Comparison of ENCODE assay signal across 27 cellular contexts in the genomic region with DNA sequence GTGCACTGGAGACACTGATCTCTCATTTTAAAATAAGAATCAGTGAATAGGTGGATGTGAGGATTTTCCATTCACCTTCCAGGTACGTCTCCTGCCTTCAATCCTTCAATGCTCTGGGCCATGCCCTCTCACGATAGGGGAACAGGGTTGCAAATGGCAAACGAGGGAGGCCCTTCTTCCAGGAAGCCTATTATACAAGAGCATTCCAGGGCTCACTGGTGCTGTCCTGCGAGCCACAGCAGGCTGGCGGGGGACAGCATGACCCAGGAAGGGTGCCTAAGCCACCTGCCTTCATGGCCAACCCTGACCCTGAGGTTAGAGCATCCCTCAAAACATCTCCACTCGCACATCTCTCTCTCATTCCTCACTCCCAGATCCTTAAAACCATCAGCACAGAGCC. TPM values are rescaled to one million over a fixed set of nuclear protein-coding genes. Genes with fewer than 3 reads are reported as not detected.
DNase-seq lines count a peak whose midpoint lies in the region; ATAC-seq, FAIRE-seq and TF ChIP-seq lines count a peak whose summit lies in the region.
"Had no signal": no experiment of that assay in that cellular context is flagged by ENCODE, and none has a peak within 500 bp of the region (broad histone marks: within the 10 kb centered on the region; RNA-seq: fewer than 3 reads in every experiment).

No MANE protein-coding gene starts in this region.

- no peak overlapping the region for H3T11ph ChIP-seq in H9 (ENCODE audit: low read length)

- H2BK120ac ChIP-seq in H9 (ENCODE audit: low read depth, low read length, poor library complexity, severe bottlenecking) = no peak overlapping the region

- no peaks in the 10 kb centered on the region for H3K79me1 ChIP-seq in H9 (ENCODE audit: insufficient read depth, low read depth, low read length, poor library complexity, severe bottlenecking)

- no peak overlapping the region for H2BK20ac ChIP-seq in H9 (ENCODE audit: low read depth, low read length, poor library complexity, severe bottlenecking)

- H3K4me2 ChIP-seq in A549 (peak overlapping the region; percentile 79; the same call in 2 of the 3 replicates), H9 (ENCODE audit: insufficient read depth, insufficient read length, low read length) (no peak overlapping the region)

- H3K27ac Mint-ChIP-seq in progenitor cell of endocrine pancreas = peak overlapping the region; percentile 43
- H3K27ac Mint-ChIP-seq in H9 = no peak overlapping the region
- H3K27ac Mint-ChIP-seq: activated CD4-positive, alpha-beta memory T cell treated with anti-CD3 and anti-CD28 coated beads, Interleukin-2, amount 10 ng/mL, durations not matched to agents 7 days and 5 days; activated naive CD8-positive, alpha-beta T cell treated with anti-CD3 and anti-CD28 coated beads, Interleukin-2, amount 50 U/mL, for 24 hours; activated T-helper 2 cell treated with anti-CD3 and anti-CD28 coated beads, Interferon-gamma antibody, Interleukin-2, Interleukin-4, amounts not matched to agents 10 μg/mL and 5 μg/mL and 100 μg/mL, durations not matched to agents 14 hours and 24 hours and 36 hours; T-helper 1 cell treated with Interleukin-12 subunit alpha and Interleukin-12 subunit beta and Interleukin-4 antibody, amounts not matched to agents 30 μg/mL and 1 μg/mL, for 36 hours had no signal

- 97% methylated on average over 6 of the region's 6 CpGs for WGBS in A549 (ENCODE audit: missing lambda C conversion rate)
- WGBS in H9 (ENCODE audit: extremely low coverage, insufficient read length, low lambda C conversion rate) = no CpG with 5 or more reads among the region's 6 CpGs

- H2AK5ac ChIP-seq in H9 (ENCODE audit: insufficient read length, low read length) = no peak overlapping the region

- no peaks in the 10 kb centered on the region for H3K79me2 ChIP-seq in H9 (ENCODE audit: insufficient read depth, low read length)

- no peak overlapping the region for H4K5ac ChIP-seq in H9 (ENCODE audit: insufficient read length, low read depth, low read length)

- no peak for ATAC-seq in A549
- ATAC-seq: activated naive CD8-positive, alpha-beta T cell treated with anti-CD3 and anti-CD28 coated beads, Interleukin-2, amount 50 U/mL, for 24 hours; lower lobe of right lung; mucosa of descending colon had no signal

- no peak overlapping the region for H3K9ac ChIP-seq in H9 (ENCODE audit: extremely low read depth, insufficient read length, low read length)
- H3K9ac ChIP-seq: BLaER1 treated with 17β-estradiol and CSF1 and Interleukin-3, amounts not matched to agents 10 nM and 100 nM had no signal

- H2AFZ ChIP-seq in H9 (ENCODE audit: low read length) = no peak overlapping the region

- H3K18ac ChIP-seq in H9 (ENCODE audit: insufficient read length, low read depth, low read length) = no peak overlapping the region

- H3K27ac ChIP-seq in A549 (peak overlapping the region; percentile 82 to 89), HEK293 (ENCODE audit: extremely low read depth, low read depth, low read length) (no peak overlapping the region), H9 (ENCODE audit: insufficient read length, low read depth, low read length) (no peak overlapping the region)
- H3K27ac ChIP-seq: BLaER1 treated with 17β-estradiol and CSF1 and Interleukin-3, amounts not matched to agents 10 nM and 100 nM; lower lobe of right lung; neutrophil; psoas muscle had no signal

- H3K9me3 Mint-ChIP-seq in progenitor cell of endocrine pancreas (ENCODE audit: low read depth) (no peaks in the 10 kb centered on the region), H9 (peaks cover 0 to 2% of the 10 kb centered on the region in 2 experiments; a peak in 3 of 5 replicates)
- H3K9me3 Mint-ChIP-seq: activated CD4-positive, alpha-beta memory T cell treated with anti-CD3 and anti-CD28 coated beads, Interleukin-2, amount 10 ng/mL, durations not matched to agents 7 days and 5 days; activated naive CD8-positive, alpha-beta T cell treated with anti-CD3 and anti-CD28 coated beads, Interleukin-2, amount 50 U/mL, for 24 hours; activated T-helper 2 cell treated with anti-CD3 and anti-CD28 coated beads, Interferon-gamma antibody, Interleukin-2, Interleukin-4, amounts not matched to agents 10 μg/mL and 5 μg/mL and 100 μg/mL, durations not matched to agents 14 hours and 24 hours and 36 hours; T-helper 1 cell treated with Interleukin-12 subunit alpha and Interleukin-12 subunit beta and Interleukin-4 antibody, amounts not matched to agents 30 μg/mL and 1 μg/mL, for 36 hours had no signal

- no peak overlapping the region for H3K23ac ChIP-seq in H9 (ENCODE audit: insufficient read length, low read depth, low read length)

- POLR2A ChIA-PET in A549 (lab: Yijun Ruan, JAX) = interaction anchor here (1.9 kb wide), 1 partner anchor 18 kb away, joined by 13 read pairs; no protein-coding TSS in a partner anchor
- POLR2A ChIA-PET in HEK293 (lab: Yijun Ruan, JAX) = no interaction called here

- H3K4me1 ChIP-seq in A549 (peaks cover 38% of the 10 kb centered on the region), HEK293 (ENCODE audit: control insufficient read depth, insufficient read depth, low read length) (no peaks in the 10 kb centered on the region), H9 (ENCODE audit: insufficient read depth, low read length) (no peaks in the 10 kb centered on the region)
- H3K4me1 ChIP-seq: HAP-1, lower lobe of right lung had no signal

- H3K56ac ChIP-seq in H9 (ENCODE audit: insufficient read length, low read depth, low read length) = no peak overlapping the region

- CTCF ChIA-PET in A549 (lab: Yijun Ruan, JAX) = interaction anchor here (1.9 to 3.6 kb wide), 3 partner anchors 8 to 20 kb away, joined by 7 to 15 read pairs (median 12); no protein-coding TSS in a partner anchor
- CTCF ChIA-PET in HEK293 (lab: Yijun Ruan, JAX) = no interaction called here

- H3K9me3 ChIP-seq in A549 = no peaks in the 10 kb centered on the region
- no peaks in the 10 kb centered on the region for H3K9me3 ChIP-seq in HEK293 (ENCODE audit: control insufficient read depth, insufficient read depth, low read depth, low read length)
- no peaks in the 10 kb centered on the region for H3K9me3 ChIP-seq in H9 (ENCODE audit: control insufficient read depth, low read depth, low read length)
- H3K9me3 ChIP-seq: BLaER1 treated with 17β-estradiol and CSF1 and Interleukin-3, amounts not matched to agents 10 nM and 100 nM; HAP-1; lower lobe of right lung; mucosa of descending colon; neutrophil; psoas muscle; upper lobe of left lung had no signal

- H3K36me3 ChIP-seq in HEK293 (ENCODE audit: control insufficient read depth in 2 of 2, insufficient read depth in 1 of 2, low read length in 2 of 2) = no peaks in the 10 kb centered on the region
- H3K36me3 ChIP-seq: BLaER1 treated with 17β-estradiol and CSF1 and Interleukin-3, amounts not matched to agents 10 nM and 100 nM; HAP-1; lower lobe of right lung; neutrophil; upper lobe of left lung had no signal

- H3K36me3 Mint-ChIP-seq in progenitor cell of endocrine pancreas (ENCODE audit: insufficient read depth) = no peaks in the 10 kb centered on the region
- H3K36me3 Mint-ChIP-seq in H9 (ENCODE audit: insufficient read depth in 1 of 3, low read depth in 3 of 3) = no peaks in the 10 kb centered on the region; a peak in 1 of 7 replicates

- no peaks in the 10 kb centered on the region for H4K20me1 ChIP-seq in H9 (ENCODE audit: control insufficient read depth, insufficient read depth, insufficient read length)
- H4K20me1 ChIP-seq: BLaER1 treated with 17β-estradiol and CSF1 and Interleukin-3, amounts not matched to agents 10 nM and 100 nM had no signal

- H3K4ac ChIP-seq in H9 (ENCODE audit: low read depth, low read length) = no peak overlapping the region

- H3K27me3 Mint-ChIP-seq in progenitor cell of endocrine pancreas (peaks cover 18% of the 10 kb centered on the region), H9 (ENCODE audit: low read depth) (peaks cover 4% of the 10 kb centered on the region; the same call in 1 of the 2 replicates)

- H3K4me1 Mint-ChIP-seq in progenitor cell of endocrine pancreas (ENCODE audit: low read depth) (peaks cover 14% of the 10 kb centered on the region), H9 (peaks cover 8 to 15% of the 10 kb centered on the region in 2 experiments)

- TF ChIP-seq POLR2A in A549 (IDR thresholded peaks at IDR 0.05; ENCODE audit: low read length) = no peak

- H4K91ac ChIP-seq in H9 (ENCODE audit: insufficient read length, low read depth, low read length) = no peak overlapping the region

- TF ChIP-seq RAD21 in A549 (conservative IDR thresholded peaks at IDR 0.05 in 1 of 2, IDR thresholded peaks at IDR 0.05 in 1 of 2) = no peak

- DNase-seq in A549 (ENCODE audit: low read depth in 1 of 2, low spot score in 1 of 2) = no peak
- DNase-seq in islet precursor cell = peak; percentile 30
- no peak for DNase-seq in progenitor cell of endocrine pancreas (ENCODE audit: low spot score, unreplicated experiment)
- DNase-seq in stimulated activated CD4-positive, alpha-beta T cell treated with anti-CD3 and anti-CD28 coated beads, Interleukin-2, amount 100 ng/mL, for 48 hours = no peak
- no peak for DNase-seq in NCI-H2107 (lab: John Stamatoyannopoulos, UW)
- no peak for DNase-seq in H9
- DNase-seq in germinal center (ENCODE audit: low spot score) = no peak
- DNase-seq: activated CD4-positive, alpha-beta memory T cell treated with anti-CD3 and anti-CD28 coated beads, Interleukin-2, amount 10 ng/mL, durations not matched to agents 7 days and 5 days; activated CD4-positive, alpha-beta T cell treated with anti-CD3 and anti-CD28 coated beads for 1 hour; activated CD8-positive, alpha-beta memory T cell treated with anti-CD3 and anti-CD28 coated beads, Interleukin-2, amount 50 U/mL, for 48 hours; activated naive CD8-positive, alpha-beta T cell treated with anti-CD3 and anti-CD28 coated beads, Interleukin-2, amount 50 U/mL, for 24 hours; glutamatergic neuron; lower lobe of right lung; mucosa of descending colon; NCI-H1436; NCI-H446 treated with DMSO at 0.1 percent for 48 hours; RPMI8226; stimulated activated CD8-positive, alpha-beta memory T cell treated with anti-CD3 and anti-CD28 coated beads, Interleukin-4, amount 100 ng/mL, for 48 hours; upper lobe of left lung had no signal

- FAIRE-seq in A549 (lab: Jason Lieb, UNC) = no peak
- FAIRE-seq: keratinocyte had no signal

- H3K4me3 Mint-ChIP-seq in progenitor cell of endocrine pancreas (ENCODE audit: low read depth) = no peak overlapping the region
- H3K4me3 Mint-ChIP-seq in H9 = no peak overlapping the region
- H3K4me3 Mint-ChIP-seq: activated CD4-positive, alpha-beta memory T cell treated with anti-CD3 and anti-CD28 coated beads, Interleukin-2, amount 10 ng/mL, durations not matched to agents 7 days and 5 days; activated naive CD8-positive, alpha-beta T cell treated with anti-CD3 and anti-CD28 coated beads, Interleukin-2, amount 50 U/mL, for 24 hours; T-helper 1 cell treated with Interleukin-12 subunit alpha and Interleukin-12 subunit beta and Interleukin-4 antibody, amounts not matched to agents 30 μg/mL and 1 μg/mL, for 36 hours had no signal

- no peaks in the 10 kb centered on the region for H3K27me3 ChIP-seq in H9 (ENCODE audit: insufficient read depth, low read length)
- H3K27me3 ChIP-seq: upper lobe of left lung had no signal

- H3K14ac ChIP-seq in H9 (ENCODE audit: insufficient read depth, low read length) = no peak overlapping the region

- H3K4me3 ChIP-seq in A549 (no peak overlapping the region), HEK293 (ENCODE audit: low read depth, low read length) (no peak overlapping the region)
- H3K4me3 ChIP-seq: BLaER1 treated with 17β-estradiol and CSF1 and Interleukin-3, amounts not matched to agents 10 nM and 100 nM; HAP-1; lower lobe of right lung; mucosa of descending colon; psoas muscle; upper lobe of left lung had no signal

- no peak overlapping the region for H4K8ac ChIP-seq in H9 (replicated peaks; ENCODE audit: insufficient read length, low read depth, low read length)

- H2BK15ac ChIP-seq in H9 (ENCODE audit: low read depth, low read length) = no peak overlapping the region

- TF ChIP-seq EP300 in A549 (IDR thresholded peaks at IDR 0.05) = no peak

- H3K23me2 ChIP-seq in H9 (ENCODE audit: insufficient read length, low read depth, low read length, poor library complexity, severe bottlenecking) = no peaks in the 10 kb centered on the region

- no peak for TF ChIP-seq CTCF in A549 (IDR thresholded peaks at IDR 0.05)
- no peak for TF ChIP-seq CTCF in HEK293 (tag by site-specific recombination; IDR thresholded peaks at IDR 0.05)
- no peak for TF ChIP-seq CTCF in progenitor cell of endocrine pancreas (IDR thresholded peaks at IDR 0.05; ENCODE audit: unreplicated experiment)
- TF ChIP-seq CTCF in H9 (conservative IDR thresholded peaks at IDR 0.05) = no peak

- no peak overlapping the region for H2BK5ac ChIP-seq in H9 (ENCODE audit: insufficient read length, low read length)

- no peak overlapping the region for H2BK12ac ChIP-seq in H9 (ENCODE audit: insufficient read length, low read depth, low read length)

RNA-seq across cellular contexts. Expression of gene ID2, which starts 20.6 kb away (rescaled TPM):
- 177 and 228 TPM in 2 replicates for polyA plus RNA-seq in A549 (2011; rRNA removed)
- 988 and 1,180 TPM in 2 replicates for polyA plus RNA-seq in A549 (2012; cell fraction: cytosol; rRNA removed)
- 636 and 701 TPM in 2 replicates for polyA plus RNA-seq in A549 (2012; cell fraction: nucleus; rRNA removed)
- polyA plus RNA-seq in A549 (2017; fragmentation: RNase III; extraction: RNeasy Plus Mini Kit Qiagen cat#74134 plus additional on column Dnase treatment) = 87.8 to 221 TPM (median 181 TPM) in 3 replicates
- polyA minus RNA-seq in A549 (2011; rRNA and poly(A)+ RNA removed) = 112 and 167 TPM in 2 replicates
- 292 and 304 TPM in 2 replicates for total RNA-seq in progenitor cell of endocrine pancreas
- 48.0 and 48.6 TPM in 2 replicates for total RNA-seq in H9 (2021)

Comparison
In these comparisons a context has a peak if more than half of its experiments do, and no peak if none do; other contexts are left out.
1. H3K27ac ChIP-seq: peak in A549 (2 of 2); none in HEK293 (single experiment) and H9 (single experiment).